ENCODE assay signal across 16 cellular contexts in the genomic region with DNA sequence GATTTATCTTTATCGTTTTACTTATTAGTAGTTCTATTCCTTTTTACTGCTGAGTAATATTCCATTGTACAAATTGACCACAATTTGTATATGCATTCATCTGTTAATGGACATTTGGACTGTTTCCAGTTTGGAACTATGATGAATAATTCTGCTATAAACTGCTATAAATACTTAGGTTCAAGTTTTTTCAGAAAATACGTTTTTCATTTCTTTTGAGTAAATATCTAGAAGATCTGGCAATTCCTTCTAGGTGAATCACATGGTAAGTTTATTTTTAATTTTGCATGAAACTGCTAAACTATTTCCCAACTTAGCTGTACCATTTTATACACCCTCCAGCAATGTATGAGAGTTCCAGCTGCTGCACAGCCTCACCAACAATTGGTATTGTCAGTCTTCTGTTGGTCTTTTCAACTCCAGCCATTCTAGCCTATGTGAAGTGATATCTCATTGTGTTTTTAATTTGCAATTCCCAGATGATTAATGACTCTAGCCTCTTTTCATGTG. TPM values are rescaled to one million over a fixed set of nuclear protein-coding genes. Genes with fewer than 3 reads are reported as not detected.
DNase-seq lines count a peak whose midpoint lies in the region; ATAC-seq and TF ChIP-seq lines count a peak whose summit lies in the region.
"Had no signal": no experiment of that assay in that cellular context is flagged by ENCODE, and none has a peak within 500 bp of the region (broad histone marks: within the 10 kb centered on the region; RNA-seq: fewer than 3 reads in every experiment).

No MANE protein-coding gene starts in this region.

- no peak for ATAC-seq in HG03196 (IDR thresholded peaks at IDR 0.05; ENCODE audit: unreplicated experiment)
- ATAC-seq: stimulated activated naive CD8-positive, alpha-beta T cell treated with anti-CD3 and anti-CD28 coated beads, Interleukin-15, amount 100 ng/mL, for 72 hours had no signal

- H3K9me3 Mint-ChIP-seq in HFFc6 (peaks cover 7% of the 10 kb centered on the region), progenitor cell of endocrine pancreas (ENCODE audit: low read depth) (peaks cover 6% of the 10 kb centered on the region)
- H3K9me3 Mint-ChIP-seq: activated naive CD4-positive, alpha-beta T cell treated with anti-CD3 and anti-CD28 coated beads for 36 hours; stimulated activated naive CD8-positive, alpha-beta T cell treated with anti-CD3 and anti-CD28 coated beads, Interleukin-15, amount 100 ng/mL, for 72 hours had no signal

- no peak overlapping the region for H3K27ac ChIP-seq in mesenchymal stem cell (ENCODE audit: low read length, poor library complexity, severe bottlenecking)

- no peaks in the 10 kb centered on the region for H3K36me3 ChIP-seq in BJ (ENCODE audit: control insufficient read depth, insufficient read depth, low read length)
- peaks cover 3 to 7% of the 10 kb centered on the region in 2 experiments for H3K36me3 ChIP-seq in mesenchymal stem cell (ENCODE audit: control insufficient read depth in 1 of 2, insufficient read depth in 2 of 2, low read depth in 1 of 2, low read length in 2 of 2)

- H3K4me2 ChIP-seq in mesenchymal stem cell (ENCODE audit: low read length, poor library complexity, severe bottlenecking) = no peak overlapping the region

- H3K27ac Mint-ChIP-seq in HFFc6 = peak overlapping the region; percentile 85
- H3K27ac Mint-ChIP-seq in progenitor cell of endocrine pancreas = no peak overlapping the region
- H3K27ac Mint-ChIP-seq: activated naive CD4-positive, alpha-beta T cell treated with anti-CD3 and anti-CD28 coated beads for 36 hours had no signal

- H3K4me1 ChIP-seq in mesenchymal stem cell (ENCODE audit: control insufficient read depth, insufficient read depth, low read depth, low read length) = peaks cover 5% of the 10 kb centered on the region

- peak overlapping the region; percentile 72 for H3K4me3 Mint-ChIP-seq in HFFc6
- H3K4me3 Mint-ChIP-seq in progenitor cell of endocrine pancreas (ENCODE audit: low read depth) = no peak overlapping the region
- H3K4me3 Mint-ChIP-seq: activated naive CD4-positive, alpha-beta T cell treated with anti-CD3 and anti-CD28 coated beads for 36 hours; stimulated activated naive CD8-positive, alpha-beta T cell treated with anti-CD3 and anti-CD28 coated beads, Interleukin-15, amount 100 ng/mL, for 72 hours had no signal

- no peak overlapping the region for H2AFZ ChIP-seq in mesenchymal stem cell (ENCODE audit: low read depth, low read length)

- H3K4ac ChIP-seq in mesenchymal stem cell (ENCODE audit: low read depth in 1 of 2, low read length in 2 of 2) = no peak overlapping the region

- H3K4me3 ChIP-seq in BJ (ENCODE audit: low read depth, low read length) (no peak overlapping the region), astrocyte of the spinal cord (ENCODE audit: low read depth, low read length) (no peak overlapping the region), mesenchymal stem cell (ENCODE audit: insufficient read depth in 1 of 2, low read depth in 1 of 2, low read length in 2 of 2) (no peak overlapping the region)

- no peak overlapping the region for H3K14ac ChIP-seq in mesenchymal stem cell (ENCODE audit: low read length in 2 of 2)

- no peak overlapping the region for H2BK5ac ChIP-seq in mesenchymal stem cell (ENCODE audit: low read depth, low read length, poor library complexity, severe bottlenecking)

- no CpG with 5 or more reads among the region's 2 CpGs for WGBS in mesenchymal stem cell

- H3K4me1 Mint-ChIP-seq in HFFc6 (ENCODE audit: low read depth) = peaks cover 47% of the 10 kb centered on the region
- H3K4me1 Mint-ChIP-seq in progenitor cell of endocrine pancreas (ENCODE audit: low read depth) = peaks cover 8% of the 10 kb centered on the region

- no peak overlapping the region for H3K18ac ChIP-seq in mesenchymal stem cell (ENCODE audit: low read depth in 1 of 2, low read length in 2 of 2)

- no peak overlapping the region for H2BK15ac ChIP-seq in mesenchymal stem cell (ENCODE audit: low read depth, poor library complexity, severe bottlenecking)

- H3K27me3 Mint-ChIP-seq in HFFc6 (ENCODE audit: insufficient read depth) = no peaks in the 10 kb centered on the region; the same call in 1 of the 2 replicates
- no peaks in the 10 kb centered on the region for H3K27me3 Mint-ChIP-seq in progenitor cell of endocrine pancreas
- H3K27me3 Mint-ChIP-seq: stimulated activated naive CD8-positive, alpha-beta T cell treated with anti-CD3 and anti-CD28 coated beads, Interleukin-15, amount 100 ng/mL, for 72 hours had no signal

- no peaks in the 10 kb centered on the region for H3K9me3 ChIP-seq in mesenchymal stem cell (ENCODE audit: control insufficient read depth, low read length)

- H3K23ac ChIP-seq in mesenchymal stem cell (ENCODE audit: low read length in 2 of 2) = no peak overlapping the region

- DNase-seq in BJ (ENCODE audit: low read depth) = peak; percentile 86
- peak; percentile 91 for DNase-seq in HFFc6
- peak; percentile 68 for DNase-seq in astrocyte of the spinal cord (ENCODE audit: low read depth, low spot score)
- peak; percentile 64 for DNase-seq in mesenchymal stem cell
- no peak for DNase-seq in progenitor cell of endocrine pancreas (ENCODE audit: low spot score, unreplicated experiment)
- DNase-seq in NCI-H1048 (lab: John Stamatoyannopoulos, UW) = no peak
- DNase-seq in DMS153 treated with DMSO at 0.1 percent for 48 hours (lab: John Stamatoyannopoulos, UW; ENCODE audit: unreplicated experiment) = no peak
- DNase-seq: activated CD4-positive, CD25-positive, alpha-beta regulatory T cell; activated naive CD4-positive, alpha-beta T cell treated with anti-CD3 and anti-CD28 coated beads for 36 hours; central memory CD4-positive, alpha-beta T cell; NCI-H1694 treated with DMSO at 0.1 percent for 48 hours; NCI-H510A treated with DMSO at 0.1 percent for 48 hours; OCI-M1; posterior cingulate gyrus; stimulated activated naive CD8-positive, alpha-beta T cell treated with anti-CD3 and anti-CD28 coated beads, Interleukin-15, amount 100 ng/mL, for 72 hours had no signal

- in situ Hi-C loops in astrocyte of the spinal cord (cut with HindIII; ENCODE audit: low sequenced_read_pairs) = no loop called here

- POLR2A ChIA-PET in BJ (lab: Charles Lee) = interaction anchor here (0.6 kb wide), 1 partner anchor 523 kb away, joined by 7 read pairs; no protein-coding TSS in a partner anchor

- H4K91ac ChIP-seq in mesenchymal stem cell (ENCODE audit: low read length) = no peak overlapping the region

- TF ChIP-seq CTCF in BJ (IDR thresholded peaks at IDR 0.05; ENCODE audit: insufficient read depth, low read depth, low read length) (no peak), HFFc6 (IDR thresholded peaks at IDR 0.05) (no peak), astrocyte of the spinal cord (IDR thresholded peaks at IDR 0.05; ENCODE audit: low read depth, low read length) (no peak), progenitor cell of endocrine pancreas (IDR thresholded peaks at IDR 0.05; ENCODE audit: unreplicated experiment) (no peak)

- H3K27me3 ChIP-seq in BJ (ENCODE audit: control insufficient read depth, insufficient read depth, low read length) (no peaks in the 10 kb centered on the region), mesenchymal stem cell (ENCODE audit: control insufficient read depth in 1 of 2, insufficient read depth in 1 of 2, low read length in 2 of 2) (no peaks in the 10 kb centered on the region)

- no peak overlapping the region for H3K9ac ChIP-seq in mesenchymal stem cell (ENCODE audit: low read length)

- H3K79me1 ChIP-seq in mesenchymal stem cell (replicated peaks; ENCODE audit: low read length, poor library complexity, severe bottlenecking) = peaks cover 17% of the 10 kb centered on the region

- H2BK120ac ChIP-seq in mesenchymal stem cell (ENCODE audit: low read depth, low read length) = no peak overlapping the region

- H3K36me3 Mint-ChIP-seq in HFFc6 (ENCODE audit: low read depth) = peaks cover 24% of the 10 kb centered on the region
- peaks cover 18% of the 10 kb centered on the region for H3K36me3 Mint-ChIP-seq in progenitor cell of endocrine pancreas (ENCODE audit: insufficient read depth)

- H4K8ac ChIP-seq in mesenchymal stem cell (ENCODE audit: low read length) = no peak overlapping the region

- H2AK5ac ChIP-seq in mesenchymal stem cell (ENCODE audit: low read length, severe bottlenecking) = no peak overlapping the region

- CTCF ChIA-PET in BJ (lab: Yijun Ruan, JAX) = no interaction called here

- H2BK12ac ChIP-seq in mesenchymal stem cell (ENCODE audit: low read length in 2 of 2) = no peak overlapping the region

RNA-seq across cellular contexts. Expression of a gene that starts 22.2 kb away (rescaled TPM):
- 14.7 and 18.8 TPM in 2 replicates for polyA plus RNA-seq in BJ (2011; rRNA removed)
- polyA minus RNA-seq in BJ (2011; rRNA and poly(A)+ RNA removed) = 21.6 and 30.4 TPM in 2 replicates
- 10 to 100 TPM; 13.8 to 20.5 (median 18.6) TPM for total RNA-seq in HFFc6 (2021; fragmentation: NEBNext Ultra II Directional; extraction: Animal tissue kit (Norgen Biotek cat#: 25700))
- polyA plus RNA-seq in mesenchymal stem cell (2013, experiment 1 of 2) = 8.7 TPM
- polyA plus RNA-seq in mesenchymal stem cell (2013, experiment 2 of 2) = 8.6 TPM
- total RNA-seq in progenitor cell of endocrine pancreas = 19.3 and 19.6 TPM in 2 replicates

RNA-seq across cellular contexts. Expression of a gene that starts 46.6 kb away (rescaled TPM):
- 70.2 and 87.7 TPM in 2 replicates for polyA plus RNA-seq in BJ (2011; rRNA removed)
- 10.3 and 12.2 TPM in 2 replicates for polyA minus RNA-seq in BJ (2011; rRNA and poly(A)+ RNA removed)
- 10 to 100 TPM; 56.4 to 73.6 (median 69.2) TPM for total RNA-seq in HFFc6 (2021; fragmentation: NEBNext Ultra II Directional; extraction: Animal tissue kit (Norgen Biotek cat#: 25700))
- 41.8 TPM for polyA plus RNA-seq in mesenchymal stem cell (2013, experiment 1 of 2)
- polyA plus RNA-seq in mesenchymal stem cell (2013, experiment 2 of 2) = 42.4 TPM
- total RNA-seq in progenitor cell of endocrine pancreas = 36.4 and 42.7 TPM in 2 replicates

Comparison
In these comparisons a context has a peak if more than half of its experiments do, and no peak if none do; other contexts are left out.
1. DNase-seq: peak in BJ (single experiment), HFFc6 (single experiment), astrocyte of the spinal cord (single experiment) and mesenchymal stem cell (single experiment); none in progenitor cell of endocrine pancreas (single experiment), NCI-H1048 (single experiment) and DMS153 treated with DMSO at 0.1 percent for 48 hours (single experiment).